Comparison of ENCODE assay signal across 9 cellular contexts in the genomic region with DNA sequence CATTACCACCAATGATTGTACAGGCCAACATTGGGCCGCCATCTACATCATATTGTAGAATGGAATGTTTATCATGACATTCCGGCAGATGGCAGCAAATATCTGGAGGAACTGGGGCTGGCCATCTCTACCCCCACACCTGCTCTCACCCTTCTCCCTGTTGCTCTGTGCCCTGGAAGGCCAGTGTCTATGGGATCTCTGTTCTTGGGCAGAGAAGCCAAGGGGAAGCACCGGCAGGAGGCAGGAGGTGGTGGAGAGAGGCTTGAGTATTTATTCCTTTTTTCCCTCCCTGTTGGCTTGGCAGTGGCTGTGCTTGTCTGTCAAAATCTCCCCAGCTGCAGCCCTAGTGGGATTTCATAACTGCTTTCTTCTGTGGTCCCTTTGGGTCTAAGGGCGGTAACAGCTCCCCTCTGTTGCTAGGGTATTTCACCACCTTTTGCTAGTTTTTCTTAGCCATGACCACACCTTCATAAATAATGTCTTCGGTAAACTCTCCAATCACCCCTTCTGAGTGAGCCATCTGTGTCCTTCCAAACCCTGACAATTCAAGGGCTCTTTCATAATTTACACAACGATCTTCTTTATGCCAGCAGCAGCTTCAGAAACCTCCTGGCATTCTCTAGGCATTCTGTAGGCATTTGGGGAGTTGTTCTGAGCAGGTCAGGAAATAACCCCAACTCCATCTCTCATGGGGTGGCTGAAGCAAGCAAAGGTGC.
A peak's percentile ranks its signal among the peaks of the same experiment; 100 is the strongest.
DNase-seq lines count a peak whose midpoint lies in the region; ATAC-seq lines count a peak whose summit lies in the region.
"Had no signal": no experiment of that assay in that cellular context is flagged by ENCODE, and none has a peak within 500 bp of the region (broad histone marks: within the 10 kb centered on the region; RNA-seq: fewer than 3 reads in every experiment).

No MANE protein-coding gene starts in this region.

- intact Hi-C loops in Right ventricle myocardium superior (cut with DNase I) = no loop called here

- H3K9ac ChIP-seq in subcutaneous abdominal adipose tissue (ENCODE audit: low read length in 5 of 5) = no peak overlapping the region

- peaks cover 0 to 8% (median 8%) of the 10 kb centered on the region in 5 donors for H3K9me3 ChIP-seq in subcutaneous abdominal adipose tissue (ENCODE audit: control insufficient read depth in 5 of 5, low read length in 5 of 5)

- H3K27ac ChIP-seq in caudate nucleus (ENCODE audit: low read depth, low read length) = peak overlapping the region; percentile 71
- H3K27ac ChIP-seq in subcutaneous abdominal adipose tissue (ENCODE audit: low read depth, low read length) = peak overlapping the region; percentile 25
- H3K27ac ChIP-seq: hepatocyte had no signal

- peaks cover 2 to 48% (median 38%) of the 10 kb centered on the region in 5 donors for H3K4me1 ChIP-seq in subcutaneous abdominal adipose tissue (ENCODE audit: control insufficient read depth in 5 of 5, insufficient read depth in 5 of 5, low read length in 5 of 5)

- ATAC-seq in Right ventricle myocardium superior (ENCODE audit: poor library complexity) = no peak

- DNase-seq in NCI-H510A treated with DMSO at 0.1 percent for 48 hours (lab: John Stamatoyannopoulos, UW) (peak; percentile 53), NCI-H510A (lab: John Stamatoyannopoulos, UW) (no peak), NCI-H1694 (lab: John Stamatoyannopoulos, UW) (peak; percentile 68), caudate nucleus (lab: John Stamatoyannopoulos, UW) (peak in 18 of 61 donors; percentile 6 to 65 (median 31)), mucosa of gallbladder (ENCODE audit: low spot score) (no peak), LoVo (ENCODE audit: low spot score) (no peak), Right ventricle myocardium superior (no peak)

- H3K36me3 ChIP-seq in subcutaneous abdominal adipose tissue (ENCODE audit: control insufficient read depth in 5 of 5, insufficient read depth in 5 of 5, low read length in 5 of 5) = no peaks in the 10 kb centered on the region

- no peaks in the 10 kb centered on the region for H3K27me3 ChIP-seq in subcutaneous abdominal adipose tissue (ENCODE audit: control insufficient read depth in 5 of 5, insufficient read depth in 4 of 5, low read length in 5 of 5)

- no peak overlapping the region for H3K4me3 ChIP-seq in subcutaneous abdominal adipose tissue (ENCODE audit: low read depth in 1 of 5, low read length in 5 of 5)
- H3K4me3 ChIP-seq: hepatocyte had no signal

Comparison
In these comparisons a context has a peak if more than half of its experiments do, and no peak if none do; other contexts are left out.
1. DNase-seq: peak in NCI-H510A treated with DMSO at 0.1 percent for 48 hours (single experiment) and NCI-H1694 (single experiment); none in NCI-H510A (single experiment), mucosa of gallbladder (single experiment), LoVo (single experiment) and Right ventricle myocardium superior (single experiment).